ENCODE assay signal across 26 cellular contexts in genomic region chr11:69716891-69717747, GRCh38. TPM values are rescaled to one million over a fixed set of nuclear protein-coding genes. Genes with fewer than 3 reads are reported as not detected.
"Had no signal": no experiment of that assay in that cellular context is flagged by ENCODE, and none has a peak within 500 bp of the region (broad histone marks: within the 10 kb centered on the region; RNA-seq: fewer than 3 reads in every experiment).

No MANE protein-coding gene starts in this region.

- H3K9me3 ChIP-seq: ascending aorta, body of pancreas had no signal

- H3K4me3 Mint-ChIP-seq: activated CD4-positive, alpha-beta memory T cell treated with anti-CD3 and anti-CD28 coated beads for 36 hours; activated CD4-positive, alpha-beta T cell treated with anti-CD3 and anti-CD28 coated beads, Interleukin-2, amount 10 ng/mL, durations not matched to agents 7 days and 5 days; activated naive CD8-positive, alpha-beta T cell treated with anti-CD3 and anti-CD28 coated beads, Interleukin-2, amount 50 U/mL, for 24 hours; activated T-cell treated with anti-CD3 and anti-CD28 coated beads, Interleukin-2, amount 50 U/mL, for 4 hours; T-cell had no signal

- H3K9me3 Mint-ChIP-seq: activated CD4-positive, alpha-beta memory T cell treated with anti-CD3 and anti-CD28 coated beads for 36 hours; activated CD4-positive, alpha-beta T cell treated with anti-CD3 and anti-CD28 coated beads, Interleukin-2, amount 10 ng/mL, durations not matched to agents 7 days and 5 days; activated naive CD8-positive, alpha-beta T cell treated with anti-CD3 and anti-CD28 coated beads, Interleukin-2, amount 50 U/mL, for 24 hours; activated T-cell treated with anti-CD3 and anti-CD28 coated beads, Interleukin-2, amount 50 U/mL, for 4 hours; T-cell had no signal

- ATAC-seq: body of pancreas, T-cell had no signal

- H3K27ac ChIP-seq: ascending aorta, body of pancreas, SK-N-MC had no signal

- H3K27ac Mint-ChIP-seq: activated CD4-positive, alpha-beta memory T cell treated with anti-CD3 and anti-CD28 coated beads for 36 hours; activated CD4-positive, alpha-beta T cell treated with anti-CD3 and anti-CD28 coated beads, Interleukin-2, amount 10 ng/mL, durations not matched to agents 7 days and 5 days; activated naive CD4-positive, alpha-beta T cell treated with anti-CD3 and anti-CD28 coated beads, Interleukin-2, amount 50 U/mL, for 72 hours; activated naive CD8-positive, alpha-beta T cell treated with anti-CD3 and anti-CD28 coated beads, Interleukin-2, amount 50 U/mL, for 24 hours; T-cell had no signal

- H3K36me3 Mint-ChIP-seq: activated CD4-positive, alpha-beta memory T cell treated with anti-CD3 and anti-CD28 coated beads for 36 hours; T-cell had no signal

- H3K4me1 ChIP-seq: ascending aorta, body of pancreas had no signal

- H3K4me3 ChIP-seq: ascending aorta, body of pancreas, SK-N-MC had no signal

- H3K27me3 ChIP-seq: ascending aorta had no signal

- H3K36me3 ChIP-seq: ascending aorta had no signal

- DNase-seq: activated CD4-positive, alpha-beta memory T cell treated with anti-CD3 and anti-CD28 coated beads for 36 hours; activated CD4-positive, alpha-beta T cell treated with anti-CD3 and anti-CD28 coated beads, Interleukin-2, amount 10 ng/mL, durations not matched to agents 7 days and 5 days; activated CD4-positive, CD25-positive, alpha-beta regulatory T cell; activated CD8-positive, alpha-beta memory T cell treated with anti-CD3 and anti-CD28 coated beads for 24 hours; activated effector memory CD4-positive, alpha-beta T cell treated with anti-CD3 and anti-CD28 coated beads, Interleukin-2, amount 50 U/mL, for 16 hours; activated naive CD4-positive, alpha-beta T cell treated with Interleukin-2 at 50 U/mL for 16 hours; activated naive CD8-positive, alpha-beta T cell treated with anti-CD3 and anti-CD28 coated beads, Interleukin-2, amount 50 U/mL, for 24 hours; activated T-cell treated with anti-CD3 and anti-CD28 coated beads, Interleukin-2, amount 50 U/mL, for 4 hours; amniotic stem cell; body of pancreas; KG1; NCI-H2171 treated with DMSO at 0.1 percent for 48 hours; NCI-H226; NCI-H82; RPMI8226; T-cell; T-helper 2 cell; T1000 had no signal

RNA-seq across cellular contexts. Expression of gene FGF19, which starts 13.3 kb away (rescaled TPM):
- total RNA-seq: activated CD4-positive, alpha-beta memory T cell treated with anti-CD3 and anti-CD28 coated beads for 36 hours; activated CD4-positive, alpha-beta T cell treated with anti-CD3 and anti-CD28 coated beads, Interleukin-2, amount 10 ng/mL, durations not matched to agents 7 days and 5 days; activated T-cell treated with anti-CD3 and anti-CD28 coated beads, Interleukin-2, amount 50 U/mL, for 4 hours; ascending aorta; body of pancreas; bronchial epithelial cell; MCF 10A; Right ventricle myocardium inferior had no signal

RNA-seq across cellular contexts. Expression of gene FGF4, which starts 58.0 kb away (rescaled TPM):
- total RNA-seq: activated CD4-positive, alpha-beta memory T cell treated with anti-CD3 and anti-CD28 coated beads for 36 hours; activated CD4-positive, alpha-beta T cell treated with anti-CD3 and anti-CD28 coated beads, Interleukin-2, amount 10 ng/mL, durations not matched to agents 7 days and 5 days; activated naive CD4-positive, alpha-beta T cell treated with anti-CD3 and anti-CD28 coated beads, Interleukin-2, amount 50 U/mL, for 72 hours; activated T-cell treated with anti-CD3 and anti-CD28 coated beads, Interleukin-2, amount 50 U/mL, for 4 hours; ascending aorta; body of pancreas; bronchial epithelial cell; LHCN-M2; MCF 10A; NCI-H460; Right ventricle myocardium inferior; T-cell had no signal
